In the genomic region with DNA sequence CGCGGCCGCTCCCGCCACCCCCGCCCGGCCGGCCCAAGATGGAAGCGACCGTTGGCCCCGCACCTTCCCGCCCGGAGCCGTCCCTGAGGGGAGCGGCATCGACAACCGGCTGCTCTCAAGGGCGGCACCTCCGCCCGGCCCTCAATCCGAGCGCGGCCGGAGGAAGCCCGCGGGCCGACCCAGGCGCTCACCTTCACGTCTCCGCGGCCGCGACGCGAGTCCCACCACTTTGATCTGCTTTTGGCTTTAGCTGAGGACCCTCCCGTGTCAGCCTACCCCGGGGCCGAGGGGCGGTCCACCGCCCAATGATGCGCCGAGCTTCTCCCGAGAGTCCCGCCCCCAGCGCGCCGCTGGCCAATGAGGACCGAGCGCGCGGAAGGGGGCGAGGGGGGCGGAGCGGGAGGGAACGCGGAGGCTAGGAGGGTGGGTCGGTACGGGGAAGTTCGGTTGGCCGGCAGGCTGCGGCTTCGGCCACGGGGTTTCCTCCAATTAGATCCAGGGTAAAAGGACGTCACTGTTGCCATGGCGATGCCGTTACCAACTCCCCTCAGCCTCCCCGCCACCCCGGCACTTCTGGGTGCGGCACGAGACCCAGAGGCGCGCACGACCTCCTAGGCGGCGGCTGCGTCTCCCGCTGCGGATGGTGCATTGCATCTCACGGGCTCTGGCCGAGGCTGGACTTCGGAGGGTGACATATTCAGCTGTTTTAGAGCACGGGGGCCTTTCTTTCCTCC, we compare ENCODE assay signal across 8 cellular contexts. TPM values are rescaled to one million over a fixed set of nuclear protein-coding genes. Genes with fewer than 3 reads are reported as not detected.
A peak's percentile ranks its signal among the peaks of the same experiment; 100 is the strongest.
DNase-seq lines count a peak whose midpoint lies in the region; ATAC-seq and TF ChIP-seq lines count a peak whose summit lies in the region.

A gene (minus strand): TSS at position 248 of the 734 bp plus-strand sequence. CDS start 545 bp downstream, outside the sequence.

- peak within 1 kb of the TSS; percentile 90 for H3K9ac ChIP-seq in mammary epithelial cell (ENCODE audit: insufficient read depth, low read length)
- H3K9ac ChIP-seq in iPS-20b (ENCODE audit: low read depth, low read length): peak within 1 kb of the TSS; percentile 98

- no peaks in the 10 kb centered on the region for H3K9me3 ChIP-seq in WERI-Rb-1 (ENCODE audit: severe bottlenecking)
- no peaks in the 10 kb centered on the region for H3K9me3 ChIP-seq in mammary epithelial cell (replicated peaks; ENCODE audit: insufficient read depth, low read length)
- H3K9me3 ChIP-seq in iPS-20b (ENCODE audit: insufficient read depth, low read depth, low read length): no peaks in the 10 kb centered on the region

- H3K4me1 ChIP-seq in mammary epithelial cell (ENCODE audit: insufficient read depth, low read length) (peaks cover 28% of the 10 kb centered on the region), iPS-20b (ENCODE audit: insufficient read depth, low read length) (peaks cover 12% of the 10 kb centered on the region; the same call in 1 of the 2 replicates)

- 2% methylated on average over 35 of the region's 81 CpGs for WGBS in mammary epithelial cell (ENCODE audit: low coverage, missing lambda C conversion rate)

- intact Hi-C loops in mammary epithelial cell (cut with micrococcal nuclease): loop anchor here (1.0 to 2.0 kb wide), 4 partner anchors 72 to 208 kb away; a partner anchor contains a TSS

- CTCF ChIA-PET in mammary epithelial cell (lab: Charles Lee; ENCODE audit: low non-redundant PET): no interaction called here

- H3K4me2 ChIP-seq in mammary epithelial cell (ENCODE audit: insufficient read depth, low read depth, low read length): peak within 1 kb of the TSS; percentile 91

- peaks cover 5% of the 10 kb centered on the region for H4K20me1 ChIP-seq in mammary epithelial cell (ENCODE audit: insufficient read depth, low read length)

- H3K36me3 ChIP-seq in WERI-Rb-1 (peaks cover 44% of the 10 kb centered on the region), mammary epithelial cell (ENCODE audit: insufficient read depth, low read length) (peaks cover 5% of the 10 kb centered on the region), iPS-20b (ENCODE audit: insufficient read depth, low read depth, low read length) (peaks cover 37% of the 10 kb centered on the region)

- no peak for TF ChIP-seq CTCF in WERI-Rb-1 (IDR thresholded peaks at IDR 0.05; ENCODE audit: low read depth, low read length)
- TF ChIP-seq CTCF in mammary epithelial cell (conservative IDR thresholded peaks at IDR 0.05 in 1 of 2, IDR thresholded peaks at IDR 0.05 in 1 of 2; ENCODE audit: extremely low read depth in 1 of 2, insufficient read depth in 1 of 2, low read depth in 1 of 2, low read length in 2 of 2): no peak

- peak within 1 kb of the TSS; percentile 91 for H2AFZ ChIP-seq in mammary epithelial cell (ENCODE audit: low read depth, low read length)

- peaks cover 48% of the 10 kb centered on the region for H3K79me2 ChIP-seq in mammary epithelial cell (ENCODE audit: insufficient read depth, low read length)

- H3K27ac ChIP-seq in WERI-Rb-1 (peak within 1 kb of the TSS; percentile 96), mammary epithelial cell (ENCODE audit: insufficient read depth, low read depth, low read length) (peak within 1 kb of the TSS; percentile 82), iPS-20b (ENCODE audit: low read length) (peak within 1 kb of the TSS; percentile 90), skin epidermis (peak within 1 kb of the TSS; percentile 48 to 97 (median 94))

- no TSS peak for BruUV-seq in mammary epithelial cell (replicated peaks; lab: Mats Ljungman, UMichigan)

- dilution Hi-C loops in mammary epithelial cell (cut with HindIII; ENCODE audit: low sequenced_read_pairs): no loop called here

- in situ Hi-C loops in ACHN (cut with HindIII; ENCODE audit: low pct_ligation_motif_present, low pct_unique_long_range_greater_than_20kb, low sequenced_read_pairs): no loop called here
- in situ Hi-C loops in mammary epithelial cell (cut with MboI; ENCODE audit: low sequenced_read_pairs in 2 of 2): loop anchor here in 1 of 2 donors (10.0 kb wide), 1 partner anchor 124 kb away; no protein-coding TSS in a partner anchor

- DNase-seq in ACHN (peak; percentile 99), NCI-H2227 (lab: John Stamatoyannopoulos, UW; ENCODE audit: unreplicated experiment) (peak; percentile 100), WERI-Rb-1 (peak; percentile 100), mammary epithelial cell (peak; percentile 99)

- ATAC-seq in GM18873 (IDR thresholded peaks at IDR 0.05; ENCODE audit: low FRiP score, unreplicated experiment) (peak; percentile 95), HG03139 (IDR thresholded peaks at IDR 0.05; ENCODE audit: unreplicated experiment) (peak; percentile 93)

- H3K4me3 ChIP-seq in WERI-Rb-1 (ENCODE audit: low read depth, low read length) (peak within 1 kb of the TSS; percentile 87), mammary epithelial cell (replicated peaks in 1 of 3; ENCODE audit: insufficient read depth in 1 of 3, low read depth in 2 of 3, low read length in 3 of 3) (peak within 1 kb of the TSS; percentile 88 to 89 (median 88)), iPS-20b (ENCODE audit: low read length) (peak within 1 kb of the TSS; percentile 98), skin epidermis (peak within 1 kb of the TSS; percentile 54 to 87 (median 68))

- H3K27me3 ChIP-seq in WERI-Rb-1 (ENCODE audit: insufficient read depth, low read depth, severe bottlenecking) (no peaks in the 10 kb centered on the region), mammary epithelial cell (ENCODE audit: insufficient read depth, low read length) (no peaks in the 10 kb centered on the region), iPS-20b (ENCODE audit: insufficient read depth, low read length) (peaks cover 26% of the 10 kb centered on the region)

RNA-seq across cellular contexts. Expression of the gene that starts here (rescaled TPM):
- 100 to 1,000 TPM; 326 to 442 TPM for total RNA-seq in mammary epithelial cell
- 411 TPM for polyA plus RNA-seq in mammary epithelial cell
- 469 TPM for polyA minus RNA-seq in mammary epithelial cell

Comparison
In these comparisons a context has a peak if more than half of its experiments do, and no peak if none do; other contexts are left out.
1. Peak in every context shown above with its lines: DNase-seq, ATAC-seq, H3K4me3 ChIP-seq and H3K27ac ChIP-seq.